ENCODE assay signal across 23 cellular contexts in genomic region chr15:53802672-53803071, GRCh38. TPM values are rescaled to one million over a fixed set of nuclear protein-coding genes. Genes with fewer than 3 reads are reported as not detected.
DNase-seq lines count a peak whose midpoint lies in the region; ATAC-seq, FAIRE-seq and TF ChIP-seq lines count a peak whose summit lies in the region.
"Had no signal": no experiment of that assay in that cellular context is flagged by ENCODE, and none has a peak within 500 bp of the region (broad histone marks: within the 10 kb centered on the region; RNA-seq: fewer than 3 reads in every experiment).

No MANE protein-coding gene starts in this region.

- H3K14ac ChIP-seq in trophoblast cell (ENCODE audit: low read length) = no peak overlapping the region

- CTCF ChIA-PET in HepG2 (lab: Yijun Ruan, JAX; ENCODE audit: low intra/inter-chr PET ratio, low total read pairs) = no interaction called here
- CTCF ChIA-PET in K562 (lab: Yijun Ruan, JAX; ENCODE audit: low intra/inter-chr PET ratio) = no interaction called here

- H4K20me1 ChIP-seq in HepG2 (ENCODE audit: insufficient read depth, low read length) (no peaks in the 10 kb centered on the region), K562 (replicated peaks; ENCODE audit: control insufficient read depth, insufficient read depth, low read length) (no peaks in the 10 kb centered on the region)
- H4K20me1 ChIP-seq: BLaER1 had no signal

- H2AK5ac ChIP-seq in trophoblast cell (ENCODE audit: low read length) = no peak overlapping the region

- H3K18ac ChIP-seq in trophoblast cell (ENCODE audit: low read length) = no peak overlapping the region

- TF ChIP-seq RAD21 in HepG2 (CRISPR knock-in tag; IDR thresholded peaks at IDR 0.05) (no peak), K562 (CRISPR knock-in tag; conservative IDR thresholded peaks at IDR 0.05 in 1 of 2, IDR thresholded peaks at IDR 0.05 in 1 of 2) (no peak)

- DNase-seq in HepG2 (ENCODE audit: low spot score) (no peak), right lobe of liver (no peak), K562 (ENCODE audit: extremely low read depth in 1 of 4, low spot score in 3 of 4) (no peak), trophoblast cell (no peak)
- no peak for DNase-seq in activated naive CD4-positive, alpha-beta T cell treated with Interleukin-2 at 50 U/mL for 16 hours
- DNase-seq: ACHN; BE2C; C1 segment of cervical spinal cord; Caco-2; Calu3; CD4-positive, alpha-beta T cell; CD8-positive, alpha-beta T cell; DMS79 treated with DMSO at 0.1 percent for 48 hours; GF-D8 had no signal

- FAIRE-seq in HepG2 (lab: Jason Lieb, UNC) (no peak), K562 (lab: Jason Lieb, UNC) (no peak)
- FAIRE-seq: D721Med, G401.6, GM12891, GM19239 had no signal

- H2BK12ac ChIP-seq in trophoblast cell (ENCODE audit: low read length) = no peak overlapping the region

- BruUV-seq in HepG2 (replicated peaks; lab: Mats Ljungman, UMichigan) (no TSS peak), K562 (replicated peaks; lab: Mats Ljungman, UMichigan) (no TSS peak)

- H3K9me3 ChIP-seq in HepG2 (ENCODE audit: low read length) (no peaks in the 10 kb centered on the region), right lobe of liver (no peaks in the 10 kb centered on the region), K562 (replicated peaks; ENCODE audit: control insufficient read depth, insufficient read depth, low read depth, low read length) (no peaks in the 10 kb centered on the region), trophoblast cell (ENCODE audit: insufficient read depth, low read depth, low read length) (no peaks in the 10 kb centered on the region)
- H3K9me3 ChIP-seq: BE2C, BLaER1, Caco-2 had no signal

- TF ChIP-seq CTCF in HepG2 (CRISPR knock-in tag; IDR thresholded peaks at IDR 0.05) = no peak
- no peak for TF ChIP-seq CTCF in right lobe of liver (IDR thresholded peaks at IDR 0.05)
- no peak for TF ChIP-seq CTCF in K562 (IDR thresholded peaks at IDR 0.05 in 2 of 3, conservative IDR thresholded peaks at IDR 0.05 in 1 of 3; ENCODE audit: insufficient read depth in 2 of 3, low read depth in 1 of 3, low read length in 3 of 3)

- no peak overlapping the region for H3K4ac ChIP-seq in trophoblast cell (ENCODE audit: low read depth, low read length)

- H3K27ac ChIP-seq in HepG2 (ENCODE audit: extremely low read length, insufficient read depth, low read length) = no peak overlapping the region
- no peak overlapping the region for H3K27ac ChIP-seq in right lobe of liver
- no peak overlapping the region for H3K27ac ChIP-seq in K562 (ENCODE audit: extremely low read depth, low read depth, low read length)
- H3K27ac ChIP-seq in trophoblast cell (ENCODE audit: low read depth, low read length) = no peak overlapping the region
- H3K27ac ChIP-seq: 22Rv1, BLaER1 had no signal

- no peak overlapping the region for H2BK5ac ChIP-seq in trophoblast cell (ENCODE audit: low read depth, low read length, poor library complexity)

- H3K27me3 ChIP-seq in HepG2 (ENCODE audit: control insufficient read depth in 1 of 2, insufficient read depth in 2 of 2, low read length in 2 of 2) = no peaks in the 10 kb centered on the region; a peak in 1 of 5 replicates
- no peaks in the 10 kb centered on the region for H3K27me3 ChIP-seq in right lobe of liver
- no peaks in the 10 kb centered on the region for H3K27me3 ChIP-seq in K562 (ENCODE audit: control insufficient read depth in 2 of 2, insufficient read depth in 2 of 2, low read length in 2 of 2)
- no peaks in the 10 kb centered on the region for H3K27me3 ChIP-seq in trophoblast cell (ENCODE audit: insufficient read depth, low read length)
- H3K27me3 ChIP-seq: BLaER1 had no signal

- H3K79me2 ChIP-seq in HepG2 (ENCODE audit: insufficient read depth, low read length) = no peaks in the 10 kb centered on the region
- no peaks in the 10 kb centered on the region for H3K79me2 ChIP-seq in K562 (ENCODE audit: control insufficient read depth, insufficient read depth, low read length)
- H3K79me2 ChIP-seq in trophoblast cell (ENCODE audit: control insufficient read depth, insufficient read depth, low read length, poor library complexity) = no peaks in the 10 kb centered on the region

- H3K4me2 ChIP-seq in HepG2 (ENCODE audit: low read depth, low read length) = no peak overlapping the region
- no peak overlapping the region for H3K4me2 ChIP-seq in K562 (ENCODE audit: insufficient read depth, low read length)
- no peak overlapping the region for H3K4me2 ChIP-seq in trophoblast cell (ENCODE audit: low read length)
- H3K4me2 ChIP-seq: BLaER1 had no signal

- ATAC-seq in HepG2 (no peak), right lobe of liver (no peak), K562 (no peak)
- ATAC-seq: CD8-positive, alpha-beta T cell had no signal

- H2AFZ ChIP-seq in HepG2 (ENCODE audit: low read length) (no peak overlapping the region), K562 (ENCODE audit: low read depth, low read length) (no peak overlapping the region), trophoblast cell (ENCODE audit: insufficient read depth, low read length, poor library complexity) (no peak overlapping the region)

- no peaks in the 10 kb centered on the region for H3K79me1 ChIP-seq in trophoblast cell (ENCODE audit: low read length)

- H3K23ac ChIP-seq in trophoblast cell (ENCODE audit: low read length) = no peak overlapping the region

- in situ Hi-C loops in HepG2 (cut with HindIII; ENCODE audit: extremely low pct_ligation_motif_present, low pct_unique_long_range_greater_than_20kb) = no loop called here
- in situ Hi-C loops in K562 (cut with MboI) = no loop called here

- TF ChIP-seq EP300 in HepG2 (IDR thresholded peaks at IDR 0.05; ENCODE audit: low read depth in 2 of 2, low read length in 2 of 2) (no peak), HepG2 (CRISPR knock-in tag; IDR thresholded peaks at IDR 0.05; ENCODE audit: borderline replicate concordance) (no peak), K562 (IDR thresholded peaks at IDR 0.05; ENCODE audit: low read length) (no peak)

- no peak overlapping the region for H3K4me3 ChIP-seq in HepG2 (replicated peaks in 1 of 3; ENCODE audit: insufficient read depth in 1 of 3, low read depth in 2 of 3, low read length in 3 of 3)
- H3K4me3 ChIP-seq in right lobe of liver = no peak overlapping the region
- H3K4me3 ChIP-seq in K562 = no peak overlapping the region
- H3K4me3 ChIP-seq in trophoblast cell (ENCODE audit: low read depth, low read length) = no peak overlapping the region
- H3K4me3 ChIP-seq: BLaER1 had no signal

- POLR2A ChIA-PET in HepG2 (lab: Yijun Ruan, JAX) = no interaction called here
- POLR2A ChIA-PET in K562 (lab: Yijun Ruan, JAX) = no interaction called here

- no peaks in the 10 kb centered on the region for H3K36me3 ChIP-seq in HepG2 (replicated peaks in 1 of 2; ENCODE audit: control insufficient read depth in 1 of 2, insufficient read depth in 2 of 2, low read length in 2 of 2)
- H3K36me3 ChIP-seq in right lobe of liver = no peaks in the 10 kb centered on the region
- H3K36me3 ChIP-seq in K562 (ENCODE audit: control insufficient read depth, insufficient read depth, low read length) = no peaks in the 10 kb centered on the region
- no peaks in the 10 kb centered on the region for H3K36me3 ChIP-seq in trophoblast cell (ENCODE audit: control insufficient read depth in 1 of 2, insufficient read depth in 2 of 2, low read length in 2 of 2)
- H3K36me3 ChIP-seq: BE2C, BLaER1 had no signal

- TF ChIP-seq POLR2A in HepG2 (IDR thresholded peaks at IDR 0.05; ENCODE audit: insufficient read depth in 1 of 2, low read depth in 2 of 2, low read length in 2 of 2) (no peak), right lobe of liver (IDR thresholded peaks at IDR 0.05) (no peak), K562 (conservative IDR thresholded peaks at IDR 0.05) (no peak)

- no peak overlapping the region for H4K12ac ChIP-seq in trophoblast cell (ENCODE audit: low read depth, low read length)

- H3K4me1 ChIP-seq in HepG2 (ENCODE audit: insufficient read depth, low read length) = peaks cover 4% of the 10 kb centered on the region; the same call in 1 of the 2 replicates
- no peaks in the 10 kb centered on the region for H3K4me1 ChIP-seq in right lobe of liver
- H3K4me1 ChIP-seq in K562 (replicated peaks in 1 of 2; ENCODE audit: control insufficient read depth in 2 of 2, insufficient read depth in 2 of 2, low read length in 2 of 2) = no peaks in the 10 kb centered on the region
- H3K4me1 ChIP-seq in trophoblast cell (ENCODE audit: control insufficient read depth in 1 of 2, insufficient read depth in 2 of 2, low read length in 2 of 2) = no peaks in the 10 kb centered on the region
- H3K4me1 ChIP-seq: BE2C, BLaER1 had no signal

- no peak overlapping the region for H4K91ac ChIP-seq in trophoblast cell (ENCODE audit: low read depth, low read length)

- intact Hi-C loops in HepG2 (cut with micrococcal nuclease; ENCODE audit: unreplicated experiment) (no loop called here), right lobe of liver (cut with DNase I) (no loop called here), K562 (cut with micrococcal nuclease) (no loop called here)

- no peaks in the 10 kb centered on the region for H3K9me1 ChIP-seq in K562 (ENCODE audit: control insufficient read depth, insufficient read depth, low read length)

- H4K8ac ChIP-seq in trophoblast cell (ENCODE audit: low read depth, low read length) = no peak overlapping the region

- 0% methylated on average over 2 of the region's 2 CpGs for WGBS in HepG2 (ENCODE audit: low lambda C conversion rate)
- 29% methylated on average over 2 of the region's 2 CpGs for WGBS in right lobe of liver (ENCODE audit: insufficient coverage, low coverage, low lambda C conversion rate, missing lambda C conversion rate)
- WGBS in K562 (ENCODE audit: insufficient coverage, low coverage, missing lambda C conversion rate) = 0% methylated on average over 2 of the region's 2 CpGs
- no CpG with 5 or more reads among the region's 2 CpGs for WGBS in trophoblast cell (ENCODE audit: extremely low coverage, insufficient coverage, insufficient read length)

- H3K9ac ChIP-seq in HepG2 (ENCODE audit: insufficient read depth, low read depth, low read length) (no peak overlapping the region), K562 (ENCODE audit: insufficient read depth in 1 of 2, low read depth in 2 of 2, low read length in 2 of 2) (no peak overlapping the region), trophoblast cell (ENCODE audit: low read length) (no peak overlapping the region)
- H3K9ac ChIP-seq: BLaER1 had no signal

- no peak overlapping the region for H2BK120ac ChIP-seq in trophoblast cell (ENCODE audit: insufficient read depth, low read length, poor library complexity)

RNA-seq across cellular contexts. Expression of gene WDR72, which starts 43.2 kb away (rescaled TPM):
- total RNA-seq in HepG2 (2016; rRNA removed; fragmentation: Illumina TruSeq; extraction: Trizol) (0.60 and 1.2 TPM in 2 replicates), right lobe of liver (10 to 100 TPM; 12.0 to 26.5 (median 22.4) TPM), K562 (2014; rRNA removed) (not detected in 2 replicates), K562 (2014; rRNA removed; fragmentation: Illumina TruSeq; extraction: Trizol) (not detected in 2 replicates), K562 (2015; rRNA removed; fragmentation: Illumina TruSeq; extraction: Trizol) (not detected in 2 replicates), K562 (2021) (not detected in 2 replicates)
- 0.09 and 0.10 TPM in 2 replicates for total RNA-seq in HepG2 (2016; cell fraction: cytosol; rRNA removed; fragmentation: Illumina TruSeq; extraction: Trizol; ENCODE audit: low read depth)
- 0.58 and 0.80 TPM in 2 replicates for total RNA-seq in HepG2 (2016; cell fraction: insoluble cytoplasmic fraction; rRNA removed; fragmentation: Illumina TruSeq; extraction: Trizol)
- total RNA-seq in HepG2 (2016; cell fraction: membrane; rRNA removed; fragmentation: Illumina TruSeq; extraction: Trizol) = 0.25 and 0.28 TPM in 2 replicates
- total RNA-seq in HepG2 (2016; cell fraction: nucleus; rRNA removed; fragmentation: Illumina TruSeq; extraction: Trizol) = 1.1 and 1.4 TPM in 2 replicates
- polyA plus RNA-seq in HepG2 (2011; rRNA removed) (0.13 and 0.21 TPM in 2 replicates), K562 (2011; rRNA removed) (not detected in 2 replicates), K562 (2014; fragmentation: Illumina TruSeq; extraction: Trizol) (not detected in 2 replicates), K562 (2014; fragmentation: Nextera tagmentation; extraction: Ambion mirVana) (under 1 TPM in 1 of 2 experiments, not detected in 1; 0.01 TPM), K562 (2014; rRNA removed) (not detected in 2 replicates)
- polyA plus RNA-seq in HepG2 (2011; cell fraction: cytosol; rRNA removed) = 0.05 and 0.12 TPM in 2 replicates
- polyA plus RNA-seq in HepG2 (2011; cell fraction: nucleus; rRNA removed) = 0.17 and 0.29 TPM in 2 replicates
- polyA plus RNA-seq in HepG2 (2012) = 0.52 and 0.99 TPM in 2 replicates
- 0.05 and 0.06 TPM in 2 replicates for polyA plus RNA-seq in HepG2 (2016; cell fraction: cytosol; fragmentation: Illumina TruSeq; extraction: Trizol; ENCODE audit: low read depth)
- polyA plus RNA-seq in HepG2 (2016; cell fraction: insoluble cytoplasmic fraction; fragmentation: Illumina TruSeq; extraction: Trizol; ENCODE audit: low read depth) = 0.46 and 0.70 TPM in 2 replicates
- polyA plus RNA-seq in HepG2 (2016; cell fraction: membrane; fragmentation: Illumina TruSeq; extraction: Trizol; ENCODE audit: low read depth) = 0.10 and 0.17 TPM in 2 replicates
- 0.51 and 0.67 TPM in 2 replicates for polyA plus RNA-seq in HepG2 (2016; cell fraction: nucleus; fragmentation: Illumina TruSeq; extraction: Trizol; ENCODE audit: insufficient read depth, low read depth)
- 0.22 TPM in 1 of 2 replicates, not detected in the other for polyA minus RNA-seq in HepG2 (2011; rRNA and poly(A)+ RNA removed; ENCODE audit: low replicate concordance)
- polyA minus RNA-seq in HepG2 (2011; cell fraction: cytosol; rRNA and poly(A)+ RNA removed) = 0.26 TPM in 1 of 2 replicates, not detected in the other
- polyA minus RNA-seq in HepG2 (2011; cell fraction: nucleus; rRNA and poly(A)+ RNA removed) = 1.2 and 1.4 TPM in 2 replicates
- not detected in 2 replicates for total RNA-seq in K562 (2011; cell fraction: chromatin; rRNA removed; ENCODE audit: low replicate concordance)
- total RNA-seq in K562 (2011; cell fraction: nucleolus; rRNA removed) = not detected in 2 replicates
- total RNA-seq in K562 (2011; cell fraction: nucleoplasm; rRNA removed) = not detected in 2 replicates
- not detected in 2 replicates for polyA plus RNA-seq in K562 (2011; cell fraction: cytosol; rRNA removed)
- not detected in 2 replicates for polyA plus RNA-seq in K562 (2011; cell fraction: nucleus; rRNA removed)
- 0.06 TPM in 1 of 2 replicates, not detected in the other for polyA plus RNA-seq in K562 (2012)
- polyA minus RNA-seq in K562 (2011; rRNA and poly(A)+ RNA removed) = not detected in 2 replicates
- not detected in 2 replicates for polyA minus RNA-seq in K562 (2011; cell fraction: cytosol; rRNA and poly(A)+ RNA removed)
- polyA minus RNA-seq in K562 (2011; cell fraction: nucleus; rRNA and poly(A)+ RNA removed) = not detected in 2 replicates
- polyA plus RNA-seq in trophoblast cell (2013) = 0.57 and 0.60 TPM in 2 replicates
- total RNA-seq: A172; A673; CD4-positive, alpha-beta T cell; CD8-positive, alpha-beta T cell had no signal
- polyA plus RNA-seq: CD14-positive monocyte had no signal

Comparison
In these comparisons a context has a peak if more than half of its experiments do, and no peak if none do; other contexts are left out.
1. RNA of gene WDR72, which starts 43.2 kb away (total RNA-seq): 12.0 to 26.5 TPM in right lobe of liver; 0.09 to 1.4 TPM in HepG2 and not detected in K562; every median in the first group is over 4 times any median in the second.
2. Of the 241 proteins assayed by ChIP-seq in both HepG2 and K562: peak only in HepG2: MAFF; only in K562: MAFG; in both: MAFK; in neither: 238.